9 cellular contexts compared by ENCODE assay signal in the genomic region with DNA sequence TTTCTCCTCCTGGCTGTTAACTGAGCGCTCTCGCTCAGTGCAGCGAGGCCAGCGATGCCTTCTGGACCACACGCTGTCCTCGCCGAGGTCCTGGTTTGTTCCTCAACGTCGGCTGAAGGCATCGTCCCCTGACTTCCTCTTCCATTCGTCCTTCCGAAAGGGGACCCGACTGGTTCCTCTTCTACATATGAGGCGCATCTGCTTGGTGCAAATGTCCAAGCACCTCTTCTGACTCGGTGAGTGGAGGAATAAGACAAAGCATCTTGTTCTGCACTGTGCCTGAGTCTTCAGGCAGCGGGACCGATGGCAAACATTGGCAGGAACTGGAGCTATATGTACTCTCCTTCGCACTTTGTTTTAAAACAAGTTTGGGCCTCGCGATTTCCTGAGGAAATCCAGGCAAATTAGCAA. TPM values are rescaled to one million over a fixed set of nuclear protein-coding genes. Genes with fewer than 3 reads are reported as not detected.
A peak's percentile ranks its signal among the peaks of the same experiment; 100 is the strongest.
DNase-seq lines count a peak whose midpoint lies in the region; TF ChIP-seq lines count a peak whose summit lies in the region.
"Had no signal": no experiment of that assay in that cellular context is flagged by ENCODE, and none has a peak within 500 bp of the region (broad histone marks: within the 10 kb centered on the region; RNA-seq: fewer than 3 reads in every experiment).

No MANE protein-coding gene starts in this region.

- no peak overlapping the region for H3K27ac ChIP-seq in mesodermal cell (ENCODE audit: low read depth, low read length, severe bottlenecking)

- H3K36me3 Mint-ChIP-seq in chondrocyte (ENCODE audit: low read depth): peaks cover 2% of the 10 kb centered on the region

- in situ Hi-C loops in HAP-1 (cut with MboI; ENCODE audit: low sequenced_read_pairs): no loop called here

- H3K4me1 Mint-ChIP-seq in chondrocyte (ENCODE audit: low read depth): peaks cover 14% of the 10 kb centered on the region

- H3K27ac Mint-ChIP-seq in chondrocyte (ENCODE audit: unreplicated experiment): no peak overlapping the region

- DNase-seq in NCI-H82 (lab: John Stamatoyannopoulos, UW) (peak; percentile 38), NCI-H82 treated with DMSO at 0.1 percent for 48 hours (lab: John Stamatoyannopoulos, UW; ENCODE audit: unreplicated experiment) (no peak), HAP-1 (ENCODE audit: low spot score in 2 of 2) (no peak), NCI-H510A treated with DMSO at 0.1 percent for 48 hours (lab: John Stamatoyannopoulos, UW) (peak; percentile 56), chondrocyte (ENCODE audit: low spot score) (no peak), HCEC 1CT (no peak), RKO (ENCODE audit: low spot score) (no peak)
- DNase-seq: DND-41 had no signal

- peak overlapping the region; percentile 41 for H3K4me3 ChIP-seq in HAP-1
- peak overlapping the region; percentile 56 for H3K4me3 ChIP-seq in mesodermal cell (ENCODE audit: extremely low read depth, insufficient read depth, low read length, poor library complexity, severe bottlenecking)

- H3K9me3 Mint-ChIP-seq in chondrocyte (ENCODE audit: low read depth): no peaks in the 10 kb centered on the region

- H3K36me3 ChIP-seq in HAP-1 (replicated peaks): 0 out of 2 replicates have a peak, but pooled peaks cover 2% of the 10 kb centered on the region
- H3K36me3 ChIP-seq in mesodermal cell (ENCODE audit: control insufficient read depth, insufficient read depth, low read length): no peaks in the 10 kb centered on the region

- 1 to 3% methylated on average over 20 of the region's 20 CpGs for WGBS in mesodermal cell (ENCODE audit: insufficient coverage in 2 of 2), 2 experiments

- no peak for TF ChIP-seq CTCF in chondrocyte (IDR thresholded peaks at IDR 0.05)

- peak overlapping the region; percentile 69 for H3K4me3 Mint-ChIP-seq in chondrocyte (ENCODE audit: unreplicated experiment)

- H3K9me3 ChIP-seq in HAP-1: no peaks in the 10 kb centered on the region
- H3K9me3 ChIP-seq in mesodermal cell (ENCODE audit: control insufficient read depth, low read length): no peaks in the 10 kb centered on the region

- peaks cover 77% of the 10 kb centered on the region for H3K27me3 Mint-ChIP-seq in chondrocyte (ENCODE audit: low read depth)

- H3K27me3 ChIP-seq in HAP-1 (ENCODE audit: low read depth): no peaks in the 10 kb centered on the region

- peaks cover 9% of the 10 kb centered on the region for H3K4me1 ChIP-seq in HAP-1
- peaks cover 6% of the 10 kb centered on the region for H3K4me1 ChIP-seq in mesodermal cell (ENCODE audit: control insufficient read depth, insufficient read depth, low read length, poor library complexity, severe bottlenecking)

RNA-seq across cellular contexts. Expression of gene KCNS3, which starts 0.7 kb away (rescaled TPM):
- total RNA-seq in chondrocyte: 0.37 to 0.41 TPM in 2 of 3 replicates, not detected in the other
- polyA plus RNA-seq in mesodermal cell (2013, experiment 1 of 2): 4.5 TPM
- 1.6 TPM for polyA plus RNA-seq in mesodermal cell (2013, experiment 2 of 2)

Comparison
In these comparisons a context has a peak if more than half of its experiments do, and no peak if none do; other contexts are left out.
1. DNase-seq: peak in NCI-H82 (single experiment) and NCI-H510A treated with DMSO at 0.1 percent for 48 hours (single experiment); none in NCI-H82 treated with DMSO at 0.1 percent for 48 hours (single experiment), HAP-1 (0 of 2), chondrocyte (single experiment), HCEC 1CT (single experiment) and RKO (single experiment).